ENCODE assay signal across 18 cellular contexts in the genomic region with DNA sequence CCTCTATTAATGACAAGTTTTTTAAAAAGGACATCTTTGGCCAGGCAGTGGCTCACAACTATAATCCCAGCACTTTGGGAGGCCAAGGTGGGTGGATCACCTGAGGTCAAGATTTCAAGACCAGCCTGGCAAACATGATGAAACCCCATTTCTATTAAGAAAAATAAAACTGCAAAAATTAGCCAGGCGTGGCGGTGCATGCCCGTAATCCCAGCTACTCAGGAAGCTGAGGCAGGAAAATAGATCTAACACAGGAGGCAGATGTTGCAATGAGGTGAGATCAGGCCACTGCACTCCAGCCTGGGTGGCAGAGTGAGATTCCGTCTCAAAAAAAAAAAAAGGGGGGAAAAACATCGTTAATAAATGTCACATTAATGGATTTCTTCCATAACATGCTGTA.
DNase-seq lines count a peak whose midpoint lies in the region; ATAC-seq and TF ChIP-seq lines count a peak whose summit lies in the region.
"Had no signal": no experiment of that assay in that cellular context is flagged by ENCODE, and none has a peak within 500 bp of the region (broad histone marks: within the 10 kb centered on the region; RNA-seq: fewer than 3 reads in every experiment).

No MANE protein-coding gene starts in this region.

- no peaks in the 10 kb centered on the region for H4K20me1 ChIP-seq in Loucy (ENCODE audit: insufficient read depth, low read length, poor library complexity, severe bottlenecking)

- no peaks in the 10 kb centered on the region for H3K4me1 Mint-ChIP-seq in stimulated activated memory B cell treated with anti-CD40 and anti-IgM and Interleukin-4, amounts not matched to agents 10 μg/mL and 1 μg/mL and 100 μg/mL, for 72 hours
- H3K4me1 Mint-ChIP-seq in activated naive CD8-positive, alpha-beta T cell treated with anti-CD3 and anti-CD28 coated beads, Interleukin-2, amount 50 U/mL, for 24 hours = no peaks in the 10 kb centered on the region
- H3K4me1 Mint-ChIP-seq: B cell had no signal

- H3K9ac ChIP-seq in Loucy (ENCODE audit: low read depth, low read length, poor library complexity, severe bottlenecking) (no peak overlapping the region), mesendoderm (ENCODE audit: low read length) (no peak overlapping the region)

- H3K4me2 ChIP-seq in Loucy (ENCODE audit: low read depth, low read length, poor library complexity, severe bottlenecking) (peak overlapping the region; percentile 7), mesendoderm (ENCODE audit: low read length) (no peak overlapping the region)
- H3K4me2 ChIP-seq: A549 had no signal

- no peaks in the 10 kb centered on the region for H3K79me2 ChIP-seq in Loucy (ENCODE audit: insufficient read depth, low read length)
- H3K79me2 ChIP-seq in mesendoderm (ENCODE audit: control insufficient read depth, insufficient read depth, low read length) = no peaks in the 10 kb centered on the region

- no peak overlapping the region for H4K5ac ChIP-seq in mesendoderm (ENCODE audit: low read length)

- DNase-seq in NCI-H2171 treated with DMSO at 0.1 percent for 48 hours (lab: John Stamatoyannopoulos, UW) (peak; percentile 13), NCI-H2171 (lab: John Stamatoyannopoulos, UW) (no peak), mesendoderm (no peak), NCI-H748 treated with DMSO at 0.1 percent for 48 hours (lab: John Stamatoyannopoulos, UW) (no peak)
- DNase-seq in activated naive CD8-positive, alpha-beta T cell treated with anti-CD3 and anti-CD28 coated beads, Interleukin-2, amount 50 U/mL, for 24 hours = no peak
- DNase-seq: AML-193; Caco-2; Calu3; CD4-positive, alpha-beta T cell; CD8-positive, alpha-beta T cell; DMS79 treated with DMSO at 0.1 percent for 48 hours; GF-D8 had no signal

- H3K4me3 ChIP-seq in Loucy (ENCODE audit: low read length, poor library complexity, severe bottlenecking) (no peak overlapping the region), mesendoderm (ENCODE audit: low read length) (no peak overlapping the region)
- H3K4me3 ChIP-seq: A549 had no signal

- H3K4me3 Mint-ChIP-seq in stimulated activated memory B cell treated with anti-CD40 and anti-IgM and Interleukin-4, amounts not matched to agents 10 μg/mL and 1 μg/mL and 100 μg/mL, for 72 hours = no peak overlapping the region
- no peak overlapping the region for H3K4me3 Mint-ChIP-seq in activated naive CD8-positive, alpha-beta T cell treated with anti-CD3 and anti-CD28 coated beads, Interleukin-2, amount 50 U/mL, for 24 hours
- H3K4me3 Mint-ChIP-seq: B cell; CD4-positive, alpha-beta T cell; CD8-positive, alpha-beta T cell had no signal

- no peak overlapping the region for H3K23ac ChIP-seq in mesendoderm (ENCODE audit: low read length)

- no peak overlapping the region for H2AK5ac ChIP-seq in mesendoderm (ENCODE audit: low read length)

- H3K9me2 ChIP-seq in Loucy (replicated peaks; ENCODE audit: low read depth, low read length) = no peaks in the 10 kb centered on the region

- peaks cover under 1% of the 10 kb centered on the region for H3K4me1 ChIP-seq in Loucy (ENCODE audit: insufficient read depth, low read length, poor library complexity, severe bottlenecking)
- no peaks in the 10 kb centered on the region for H3K4me1 ChIP-seq in mesendoderm (ENCODE audit: control insufficient read depth, low read depth, low read length)
- H3K4me1 ChIP-seq: A549, Caco-2 had no signal

- peak overlapping the region; percentile 82 for H2BK120ac ChIP-seq in mesendoderm (ENCODE audit: low read depth, low read length)

- no peak overlapping the region for H3K4ac ChIP-seq in mesendoderm (ENCODE audit: low read depth, low read length)

- ATAC-seq in stimulated activated memory B cell treated with anti-CD40 and anti-IgM and Interleukin-4, amounts not matched to agents 10 μg/mL and 1 μg/mL and 100 μg/mL, for 72 hours = no peak
- no peak for ATAC-seq in activated naive CD8-positive, alpha-beta T cell treated with anti-CD3 and anti-CD28 coated beads, Interleukin-2, amount 50 U/mL, for 24 hours
- ATAC-seq: A549; CD8-positive, alpha-beta T cell had no signal

- H2BK15ac ChIP-seq in mesendoderm (replicated peaks; ENCODE audit: low read depth) = no peak overlapping the region

- WGBS in mesendoderm (ENCODE audit: extremely low coverage, insufficient coverage, low lambda C conversion rate) = no CpG with 5 or more reads among the region's 5 CpGs

- H3F3A ChIP-seq in Loucy (ENCODE audit: low read depth) = no peaks in the 10 kb centered on the region

- H2AFZ ChIP-seq in Loucy (ENCODE audit: low read length) = no peak overlapping the region

- H4K8ac ChIP-seq in mesendoderm (ENCODE audit: low read depth, low read length) = no peak overlapping the region

- no peak overlapping the region for H2BK5ac ChIP-seq in mesendoderm (ENCODE audit: low read length)

- H3K27me3 Mint-ChIP-seq in stimulated activated memory B cell treated with anti-CD40 and anti-IgM and Interleukin-4, amounts not matched to agents 10 μg/mL and 1 μg/mL and 100 μg/mL, for 72 hours = no peaks in the 10 kb centered on the region
- H3K27me3 Mint-ChIP-seq in activated naive CD8-positive, alpha-beta T cell treated with anti-CD3 and anti-CD28 coated beads, Interleukin-2, amount 50 U/mL, for 24 hours = no peaks in the 10 kb centered on the region
- H3K27me3 Mint-ChIP-seq: B cell; CD4-positive, alpha-beta T cell had no signal

- no peak overlapping the region for H3K27ac Mint-ChIP-seq in stimulated activated memory B cell treated with anti-CD40 and anti-IgM and Interleukin-4, amounts not matched to agents 10 μg/mL and 1 μg/mL and 100 μg/mL, for 72 hours
- H3K27ac Mint-ChIP-seq in activated naive CD8-positive, alpha-beta T cell treated with anti-CD3 and anti-CD28 coated beads, Interleukin-2, amount 50 U/mL, for 24 hours = no peak overlapping the region
- H3K27ac Mint-ChIP-seq: B cell; CD4-positive, alpha-beta T cell; CD8-positive, alpha-beta T cell had no signal

- peak overlapping the region; percentile 39 for H3K18ac ChIP-seq in mesendoderm (ENCODE audit: low read length)

- H3K27me3 ChIP-seq in Loucy (ENCODE audit: insufficient read depth, low read length, poor library complexity, severe bottlenecking) (no peaks in the 10 kb centered on the region), mesendoderm (ENCODE audit: insufficient read depth, low read length, poor library complexity) (no peaks in the 10 kb centered on the region)

- H3K79me1 ChIP-seq in mesendoderm (ENCODE audit: low read length) = no peaks in the 10 kb centered on the region

- no peak for TF ChIP-seq CTCF in Loucy (conservative IDR thresholded peaks at IDR 0.05; ENCODE audit: low read length)

- H3K9me3 Mint-ChIP-seq in stimulated activated memory B cell treated with anti-CD40 and anti-IgM and Interleukin-4, amounts not matched to agents 10 μg/mL and 1 μg/mL and 100 μg/mL, for 72 hours = peaks cover 7% of the 10 kb centered on the region
- peaks cover 7% of the 10 kb centered on the region for H3K9me3 Mint-ChIP-seq in activated naive CD8-positive, alpha-beta T cell treated with anti-CD3 and anti-CD28 coated beads, Interleukin-2, amount 50 U/mL, for 24 hours

- no peaks in the 10 kb centered on the region for H3K36me3 Mint-ChIP-seq in stimulated activated memory B cell treated with anti-CD40 and anti-IgM and Interleukin-4, amounts not matched to agents 10 μg/mL and 1 μg/mL and 100 μg/mL, for 72 hours
- no peaks in the 10 kb centered on the region for H3K36me3 Mint-ChIP-seq in activated naive CD8-positive, alpha-beta T cell treated with anti-CD3 and anti-CD28 coated beads, Interleukin-2, amount 50 U/mL, for 24 hours (ENCODE audit: low read depth)
- H3K36me3 Mint-ChIP-seq: CD8-positive, alpha-beta T cell had no signal

- H3K27ac ChIP-seq in mesendoderm (ENCODE audit: low read depth, low read length) = no peak overlapping the region
- H3K27ac ChIP-seq: 22Rv1, A549, C4-2B had no signal

- H3K9me3 ChIP-seq in Loucy (ENCODE audit: insufficient read depth, low read depth, low read length) = no peaks in the 10 kb centered on the region
- H3K9me3 ChIP-seq: A549, Caco-2 had no signal

- no peak overlapping the region for H3K56ac ChIP-seq in mesendoderm (ENCODE audit: low read length)

- H3K36me3 ChIP-seq in Loucy (ENCODE audit: insufficient read depth, low read length) (no peaks in the 10 kb centered on the region), mesendoderm (ENCODE audit: control insufficient read depth, insufficient read depth, low read length) (no peaks in the 10 kb centered on the region)
